23 cellular contexts compared by ENCODE assay signal in genomic region chrX:137792214-137792613, GRCh38.
"Had no signal": no experiment of that assay in that cellular context is flagged by ENCODE, and none has a peak within 500 bp of the region (broad histone marks: within the 10 kb centered on the region; RNA-seq: fewer than 3 reads in every experiment).

No MANE protein-coding gene starts in this region.

- H3K4me1 Mint-ChIP-seq: IgD-negative memory B cell, T-cell had no signal

- H3K27me3 Mint-ChIP-seq: IgD-negative memory B cell had no signal

- H3K4me3 ChIP-seq: K562, SJSA1, SK-N-MC had no signal

- H3K27me3 ChIP-seq: SJSA1 had no signal

- H3K9ac ChIP-seq: KMS-11 had no signal

- H3K4me3 Mint-ChIP-seq: IgD-negative memory B cell, T-cell had no signal

- ATAC-seq: K562, T-cell had no signal

- H3K36me3 ChIP-seq: SJSA1 had no signal

- H3K27ac Mint-ChIP-seq: IgD-negative memory B cell, T-cell had no signal

- DNase-seq: Kasumi-1, MM.1S, NCI-H1092 treated with DMSO at 0.1 percent for 48 hours, NCI-H1436, NCI-H187, NCI-H2029 treated with DMSO at 0.1 percent for 48 hours, NCI-H2227 treated with DMSO at 0.1 percent for 48 hours, NCI-H524, NCI-H526 treated with DMSO at 0.1 percent for 48 hours, NCI-H748 treated with DMSO at 0.1 percent for 48 hours, Right ventricle myocardium superior, RPMI8226, SIG-M5, SW 1271, T-cell had no signal

- FAIRE-seq: HTR-8/SVneo, K562, RCC 7860 had no signal

- H3K9me3 Mint-ChIP-seq: IgD-negative memory B cell, T-cell had no signal

- H3K4me1 ChIP-seq: SJSA1 had no signal

- H3K27ac ChIP-seq: HL-60, KMS-11, SJSA1, SK-N-MC had no signal

- H3K9me3 ChIP-seq: SJSA1 had no signal

- H3K36me3 Mint-ChIP-seq: IgD-negative memory B cell, T-cell had no signal

- H3K4me2 ChIP-seq: KMS-11 had no signal
